ENCODE assay signal across 17 cellular contexts in genomic region chr20:16279320-16279719, GRCh38.
DNase-seq lines count a peak whose midpoint lies in the region; ATAC-seq, FAIRE-seq and TF ChIP-seq lines count a peak whose summit lies in the region.
"Had no signal": no experiment of that assay in that cellular context is flagged by ENCODE, and none has a peak within 500 bp of the region (broad histone marks: within the 10 kb centered on the region; RNA-seq: fewer than 3 reads in every experiment).

No MANE protein-coding gene starts in this region.

- H3K36me3 ChIP-seq in HepG2 (replicated peaks in 1 of 2; ENCODE audit: control insufficient read depth in 1 of 2, insufficient read depth in 2 of 2, low read length in 2 of 2) (no peaks in the 10 kb centered on the region; a peak in 1 of 5 replicates), right lobe of liver (no peaks in the 10 kb centered on the region), NT2/D1 (ENCODE audit: insufficient read depth, insufficient read length, low read length) (no peaks in the 10 kb centered on the region), vagina (no peaks in the 10 kb centered on the region), heart right ventricle (no peaks in the 10 kb centered on the region)

- no peak overlapping the region for H3K4me3 ChIP-seq in HepG2 (replicated peaks in 1 of 3; ENCODE audit: insufficient read depth in 1 of 3, low read depth in 2 of 3, low read length in 3 of 3)
- no peak overlapping the region for H3K4me3 ChIP-seq in right lobe of liver
- H3K4me3 ChIP-seq in NT2/D1 (ENCODE audit: insufficient read length, low read depth): no peak overlapping the region
- H3K4me3 ChIP-seq in epithelial cell of proximal tubule (ENCODE audit: low read depth, low read length): no peak overlapping the region
- no peak overlapping the region for H3K4me3 ChIP-seq in vagina
- no peak overlapping the region for H3K4me3 ChIP-seq in heart right ventricle
- H3K4me3 ChIP-seq: suprapubic skin had no signal

- CTCF ChIA-PET in HepG2 (lab: Yijun Ruan, JAX; ENCODE audit: low intra/inter-chr PET ratio, low total read pairs): interaction anchor here (1.8 kb wide), 1 partner anchor 197 kb away, joined by 4 read pairs; no protein-coding TSS in a partner anchor

- no peaks in the 10 kb centered on the region for H3K79me2 ChIP-seq in HepG2 (ENCODE audit: insufficient read depth, low read length)

- TF ChIP-seq EP300 in HepG2 (IDR thresholded peaks at IDR 0.05; ENCODE audit: low read depth in 2 of 2, low read length in 2 of 2): no peak
- no peak for TF ChIP-seq EP300 in HepG2 (CRISPR knock-in tag; IDR thresholded peaks at IDR 0.05; ENCODE audit: borderline replicate concordance)

- H3K27ac ChIP-seq in HepG2 (ENCODE audit: extremely low read length, insufficient read depth, low read length): no peak overlapping the region
- H3K27ac ChIP-seq in right lobe of liver: no peak overlapping the region
- no peak overlapping the region for H3K27ac ChIP-seq in vagina
- no peak overlapping the region for H3K27ac ChIP-seq in heart right ventricle
- H3K27ac ChIP-seq: epithelial cell of prostate, suprapubic skin had no signal

- DNase-seq in HepG2 (ENCODE audit: low spot score): peak; percentile 43
- DNase-seq in right lobe of liver: no peak
- peak; percentile 5 for DNase-seq in NT2/D1 (ENCODE audit: low read depth, low spot score)
- DNase-seq in epithelial cell of proximal tubule (ENCODE audit: low read depth): no peak
- DNase-seq in CD1c-positive myeloid dendritic cell (ENCODE audit: extremely low spot score): no peak
- no peak for DNase-seq in vagina (ENCODE audit: extremely low spot score in 2 of 2)
- no peak for DNase-seq in heart right ventricle
- DNase-seq: activated CD4-positive, alpha-beta T cell treated with anti-CD3 and anti-CD28 coated beads, Interleukin-2, amount 50 U/mL, for 48 hours; amniotic stem cell; CD4-positive, CD25-positive, alpha-beta regulatory T cell; left ventricle myocardium superior; NCI-H187; SIG-M5; T-helper 2 cell had no signal

- peak; percentile 48 for FAIRE-seq in HepG2 (lab: Jason Lieb, UNC)

- H3K27me3 ChIP-seq in HepG2 (ENCODE audit: control insufficient read depth in 1 of 2, insufficient read depth in 2 of 2, low read length in 2 of 2) (no peaks in the 10 kb centered on the region), right lobe of liver (no peaks in the 10 kb centered on the region), NT2/D1 (ENCODE audit: insufficient read depth, insufficient read length) (no peaks in the 10 kb centered on the region), vagina (no peaks in the 10 kb centered on the region), heart right ventricle (no peaks in the 10 kb centered on the region)
- H3K27me3 ChIP-seq: suprapubic skin had no signal

- intact Hi-C loops in HepG2 (cut with micrococcal nuclease; ENCODE audit: unreplicated experiment): loop anchor here (1.0 to 10.0 kb wide), 2 partner anchors 155 to 196 kb away; no protein-coding TSS in a partner anchor
- intact Hi-C loops in right lobe of liver (cut with DNase I): no loop called here
- intact Hi-C loops in vagina (cut with DNase I): no loop called here
- intact Hi-C loops in heart right ventricle (cut with DNase I): no loop called here

- H3K9ac ChIP-seq in HepG2 (ENCODE audit: insufficient read depth, low read depth, low read length) (no peak overlapping the region), NT2/D1 (ENCODE audit: insufficient read length, low read depth) (no peak overlapping the region)

- H3K4me2 ChIP-seq in HepG2 (ENCODE audit: low read depth, low read length): no peak overlapping the region

- 79% methylated on average over 5 of the region's 5 CpGs for WGBS in HepG2 (ENCODE audit: low lambda C conversion rate)
- 75% methylated on average over 4 of the region's 5 CpGs for WGBS in right lobe of liver (ENCODE audit: insufficient coverage, low coverage, low lambda C conversion rate, missing lambda C conversion rate)
- 94 to 96% methylated on average over 5 of the region's 5 CpGs for WGBS in heart right ventricle, 2 donors

- no peak overlapping the region for H2AFZ ChIP-seq in HepG2 (ENCODE audit: low read length)

- in situ Hi-C loops in HepG2 (cut with HindIII; ENCODE audit: extremely low pct_ligation_motif_present, low pct_unique_long_range_greater_than_20kb): no loop called here

- peak; percentile 88 for ATAC-seq in HepG2
- no peak for ATAC-seq in right lobe of liver
- ATAC-seq in HG02938 (IDR thresholded peaks at IDR 0.05; ENCODE audit: unreplicated experiment): no peak
- ATAC-seq in heart right ventricle: no peak
- ATAC-seq: left ventricle myocardium superior had no signal

- BruUV-seq in HepG2 (replicated peaks; lab: Mats Ljungman, UMichigan): no TSS peak

- H3K4me1 ChIP-seq in HepG2 (ENCODE audit: insufficient read depth, low read length) (peaks cover 21% of the 10 kb centered on the region), right lobe of liver (no peaks in the 10 kb centered on the region), NT2/D1 (ENCODE audit: insufficient read depth, insufficient read length) (no peaks in the 10 kb centered on the region), vagina (no peaks in the 10 kb centered on the region), heart right ventricle (peaks cover 0 to 6% (median 0%) of the 10 kb centered on the region in 9 donors)
- H3K4me1 ChIP-seq: suprapubic skin had no signal

- TF ChIP-seq CTCF in HepG2 (CRISPR knock-in tag; IDR thresholded peaks at IDR 0.05) (peak; percentile 57), right lobe of liver (IDR thresholded peaks at IDR 0.05) (no peak), epithelial cell of proximal tubule (conservative IDR thresholded peaks at IDR 0.05; ENCODE audit: low read depth, low read length) (peak; percentile 34), vagina (IDR thresholded peaks at IDR 0.05) (no peak), heart right ventricle (IDR thresholded peaks at IDR 0.05) (no peak)

- H3K9me3 ChIP-seq in HepG2 (ENCODE audit: low read length) (no peaks in the 10 kb centered on the region), right lobe of liver (no peaks in the 10 kb centered on the region), NT2/D1 (ENCODE audit: insufficient read depth, low read length) (no peaks in the 10 kb centered on the region), vagina (no peaks in the 10 kb centered on the region), heart right ventricle (peaks cover 0 to 5% (median 0%) of the 10 kb centered on the region in 11 donors)
- H3K9me3 ChIP-seq: suprapubic skin had no signal

- no peak for TF ChIP-seq RAD21 in HepG2 (CRISPR knock-in tag; IDR thresholded peaks at IDR 0.05)

- POLR2A ChIA-PET in HepG2 (lab: Yijun Ruan, JAX): no interaction called here

- TF ChIP-seq POLR2A in HepG2 (IDR thresholded peaks at IDR 0.05; ENCODE audit: insufficient read depth in 1 of 2, low read depth in 2 of 2, low read length in 2 of 2) (no peak), right lobe of liver (IDR thresholded peaks at IDR 0.05) (no peak), vagina (IDR thresholded peaks at IDR 0.05) (no peak)

- no peaks in the 10 kb centered on the region for H4K20me1 ChIP-seq in HepG2 (ENCODE audit: insufficient read depth, low read length)

TF ChIP-seq in HepG2, 621 proteins besides CTCF, POLR2A, EP300 and RAD21 (continues in another document):
- TF ChIP-seq SMC3 (IDR thresholded peaks at IDR 0.05; ENCODE audit: low read length) (peak; percentile 53), FOXA3 (CRISPR knock-in tag; IDR thresholded peaks at IDR 0.05) (peak; percentile 28; the same call in 1 of the 2 replicates), FOXP4 (CRISPR knock-in tag; IDR thresholded peaks at IDR 0.05) (peak; percentile 63), FOXJ3 (CRISPR knock-in tag; IDR thresholded peaks at IDR 0.05; ENCODE audit: borderline replicate concordance) (0 out of 2 replicates have a peak, but pooled peaks have one; percentile 27), STAG1 (CRISPR knock-in tag; IDR thresholded peaks at IDR 0.05) (peak; percentile 61), ISX (CRISPR knock-in tag; conservative IDR thresholded peaks at IDR 0.05) (no peak), RARA (CRISPR knock-in tag; IDR thresholded peaks at IDR 0.05) (peak; percentile 13; the same call in 1 of the 2 replicates), FOXP1 (IDR thresholded peaks at IDR 0.05) (no peak), FOXP1 (CRISPR knock-in tag; IDR thresholded peaks at IDR 0.05) (peak; percentile 86), ZNF556 (CRISPR knock-in tag; IDR thresholded peaks at IDR 0.05; ENCODE audit: borderline replicate concordance) (no peak), ZMYM4 (CRISPR knock-in tag; IDR thresholded peaks at IDR 0.05) (peak; percentile 29; the same call in 1 of the 2 replicates), MED1 (CRISPR knock-in tag; IDR thresholded peaks at IDR 0.05) (0 out of 2 replicates have a peak, but pooled peaks have one; percentile 26), ZMYM3 (CRISPR knock-in tag; IDR thresholded peaks at IDR 0.05) (0 out of 2 replicates have a peak, but pooled peaks have one; percentile 15), SALL2 (CRISPR knock-in tag; IDR thresholded peaks at IDR 0.05) (no peak)
- TF ChIP-seq, protein P1, sequence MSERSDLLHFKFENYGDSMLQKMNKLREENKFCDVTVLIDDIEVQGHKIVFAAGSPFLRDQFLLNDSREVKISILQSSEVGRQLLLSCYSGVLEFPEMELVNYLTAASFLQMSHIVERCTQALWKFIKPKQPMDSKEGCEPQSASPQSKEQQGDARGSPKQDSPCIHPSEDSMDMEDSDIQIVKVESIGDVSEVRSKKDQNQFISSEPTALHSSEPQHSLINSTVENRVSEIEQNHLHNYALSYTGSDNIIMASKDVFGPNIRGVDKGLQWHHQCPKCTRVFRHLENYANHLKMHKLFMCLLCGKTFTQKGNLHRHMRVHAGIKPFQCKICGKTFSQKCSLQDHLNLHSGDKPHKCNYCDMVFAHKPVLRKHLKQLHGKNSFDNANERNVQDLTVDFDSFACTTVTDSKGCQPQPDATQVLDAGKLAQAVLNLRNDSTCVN (CRISPR knock-in tag; IDR thresholded peaks at IDR 0.05; ENCODE audit: borderline replicate concordance): no peak

Comparison
In these comparisons a context has a peak if more than half of its experiments do, and no peak if none do; other contexts are left out.
1. DNase-seq: peak in HepG2 (single experiment) and NT2/D1 (single experiment); none in right lobe of liver (0 of 3), epithelial cell of proximal tubule (single experiment), CD1c-positive myeloid dendritic cell (single experiment), vagina (0 of 2) and heart right ventricle (0 of 2).
2. CTCF ChIP-seq: peak in HepG2 (single experiment) and epithelial cell of proximal tubule (single experiment); none in right lobe of liver (0 of 4), vagina (0 of 3) and heart right ventricle (0 of 9).